24 cellular contexts compared by ENCODE assay signal in genomic region chrX:581066-581465, GRCh38.
"Had no signal": no experiment of that assay in that cellular context is flagged by ENCODE, and none has a peak within 500 bp of the region (broad histone marks: within the 10 kb centered on the region; RNA-seq: fewer than 3 reads in every experiment).

No MANE protein-coding gene starts in this region.

- FAIRE-seq: astrocyte, bronchial epithelial cell had no signal

- H3K4me3 ChIP-seq: coronary artery, dorsolateral prefrontal cortex had no signal

- H3K27me3 ChIP-seq: brain microvascular endothelial cell had no signal

- H3K36me3 ChIP-seq: brain microvascular endothelial cell had no signal

- ATAC-seq: activated CD8-positive, alpha-beta memory T cell treated with anti-CD3 and anti-CD28 coated beads, Interleukin-2, amount 10 ng/mL, durations not matched to agents 7 days and 5 days; activated CD8-positive, alpha-beta T cell treated with anti-CD3 and anti-CD28 coated beads, Interleukin-2, amount 10 ng/mL, durations not matched to agents 7 days and 5 days; esophagus mucosa had no signal

- DNase-seq: activated CD4-positive, alpha-beta memory T cell treated with anti-CD3 and anti-CD28 coated beads for 36 hours; activated CD4-positive, alpha-beta T cell treated with anti-CD3 and anti-CD28 coated beads for 36 hours; activated CD4-positive, CD25-positive, alpha-beta regulatory T cell; activated CD4-positive, CD25-positive, alpha-beta regulatory T cell treated with anti-CD3 and anti-CD28 coated beads, Interleukin-2, amount 50 U/mL, for 72 hours; activated CD8-positive, alpha-beta memory T cell treated with anti-CD3 and anti-CD28 coated beads, Interleukin-2, amount 10 ng/mL, durations not matched to agents 7 days and 5 days; activated CD8-positive, alpha-beta memory T cell treated with anti-CD3 and anti-CD28 coated beads, Interleukin-2, amount 50 U/mL, for 4 hours; activated CD8-positive, alpha-beta T cell treated with anti-CD3 and anti-CD28 coated beads, Interleukin-2, amount 10 ng/mL, durations not matched to agents 7 days and 5 days; activated effector memory CD4-positive, alpha-beta T cell treated with Interleukin-2 at 50 U/mL for 16 hours; activated gamma-delta T cell treated with Interleukin-2 at 50 U/mL for 16 hours; activated naive CD4-positive, alpha-beta T cell treated with anti-CD3 and anti-CD28 coated beads, Interleukin-2, amount 50 U/mL, for 16 hours; activated naive CD4-positive, alpha-beta T cell treated with Interleukin-2 at 50 U/mL for 16 hours; activated T-cell treated with anti-CD3 and anti-CD28 coated beads, Interleukin-2, amount 50 U/mL, for 1 hour; amniotic stem cell; anterior cingulate cortex; brain microvascular endothelial cell; dorsolateral prefrontal cortex; effector memory CD4-positive, alpha-beta T cell; endodermal cell; head of caudate nucleus; T-helper 2 cell had no signal

- H3K27ac ChIP-seq: brain microvascular endothelial cell, coronary artery, dorsolateral prefrontal cortex had no signal
